1 cellular context compared by ENCODE assay signal in genomic region chr1:59150537-59151386, GRCh38.
TF ChIP-seq lines count a peak whose summit lies in the region.

No MANE protein-coding gene starts in this region.

TF ChIP-seq in K562, 482 proteins besides CTCF, POLR2A, EP300 and RAD21 (continued from another document and continues in another):
- TF ChIP-seq CLOCK (CRISPR knock-in tag; IDR thresholded peaks at IDR 0.05; ENCODE audit: borderline replicate concordance) (no peak), POLR2AphosphoS2 (IDR thresholded peaks at IDR 0.05; ENCODE audit: low read length) (no peak), ZNF609 (CRISPR knock-in tag; IDR thresholded peaks at IDR 0.05; ENCODE audit: borderline replicate concordance) (no peak), ARID1B (IDR thresholded peaks at IDR 0.05) (peak; percentile 28; the same call in 1 of the 2 replicates), ZNF354B (CRISPR knock-in tag; IDR thresholded peaks at IDR 0.05) (no peak), CBX8 (IDR thresholded peaks at IDR 0.05; ENCODE audit: borderline replicate concordance, extremely low read depth, low read depth, low read length, poor library complexity, severe bottlenecking) (no peak), PBX2 (CRISPR knock-in tag; IDR thresholded peaks at IDR 0.05; ENCODE audit: low read depth) (no peak), PBX2 (tag; conservative IDR thresholded peaks at IDR 0.05; ENCODE audit: low read depth) (0 out of 2 replicates have a peak, but pooled peaks have one; percentile 23), HNRNPUL1 (IDR thresholded peaks at IDR 0.05; ENCODE audit: low read length) (no peak), CBX2 (IDR thresholded peaks at IDR 0.05; ENCODE audit: insufficient read depth, low read length, poor library complexity, severe bottlenecking) (no peak), ZNF398 (CRISPR knock-in tag; IDR thresholded peaks at IDR 0.05) (no peak), ZNF232 (CRISPR knock-in tag; IDR thresholded peaks at IDR 0.05) (no peak), FOXP4 (CRISPR knock-in tag; IDR thresholded peaks at IDR 0.05; ENCODE audit: borderline replicate concordance) (no peak), CTBP1 (IDR thresholded peaks at IDR 0.05; ENCODE audit: borderline replicate concordance) (0 out of 2 replicates have a peak, but pooled peaks have one; percentile 20), BACH1 (tag; IDR thresholded peaks at IDR 0.05) (peak; percentile 42; the same call in 1 of the 2 replicates), ZNF224 (CRISPR knock-in tag; IDR thresholded peaks at IDR 0.05) (no peak), SUPT5H (IDR thresholded peaks at IDR 0.05) (no peak), TFAM (CRISPR knock-in tag; conservative IDR thresholded peaks at IDR 0.05) (no peak), FOXP1 (CRISPR knock-in tag; IDR thresholded peaks at IDR 0.05) (no peak), PHB (CRISPR knock-in tag; IDR thresholded peaks at IDR 0.05) (no peak), RBBP5 (IDR thresholded peaks at IDR 0.05; ENCODE audit: borderline replicate concordance, insufficient read depth, low read length, poor library complexity, severe bottlenecking) (peak; percentile 32), ATF3 (IDR thresholded peaks at IDR 0.05) (peak; percentile 31; the same call in 1 of the 2 replicates), ATF3 (CRISPR knock-in tag; conservative IDR thresholded peaks at IDR 0.05) (no peak), PYGO2 (tag; IDR thresholded peaks at IDR 0.05) (no peak), TRIM25 (IDR thresholded peaks at IDR 0.05; ENCODE audit: borderline replicate concordance) (no peak), HNRNPK (IDR thresholded peaks at IDR 0.05; ENCODE audit: low read depth, low read length, poor library complexity, severe bottlenecking) (no peak), DLX4 (CRISPR knock-in tag; IDR thresholded peaks at IDR 0.05) (no peak), ZNF41 (CRISPR knock-in tag; conservative IDR thresholded peaks at IDR 0.05) (no peak), NBN (IDR thresholded peaks at IDR 0.05; ENCODE audit: low read depth) (no peak), RCOR1 (IDR thresholded peaks at IDR 0.05; ENCODE audit: borderline replicate concordance in 1 of 2, low read depth in 2 of 2, low read length in 2 of 2) (0 out of 4 replicates have a peak, but pooled peaks of 1 of the 2 experiments have one; percentile 4), SRSF1 (IDR thresholded peaks at IDR 0.05; ENCODE audit: low read depth, low read length) (no peak), ZNF263 (CRISPR knock-in tag; IDR thresholded peaks at IDR 0.05; ENCODE audit: borderline replicate concordance) (peak; percentile 96)
